In genomic region chr10:74733612-74734011, GRCh38 we compare ENCODE assay signal across 32 cellular contexts.
"Had no signal": no experiment of that assay in that cellular context is flagged by ENCODE, and none has a peak within 500 bp of the region (broad histone marks: within the 10 kb centered on the region; RNA-seq: fewer than 3 reads in every experiment).

No MANE protein-coding gene starts in this region.

- H3K4me1 ChIP-seq: ascending aorta, body of pancreas, breast epithelium had no signal

- FAIRE-seq: astrocyte, bronchial epithelial cell had no signal

- H3K27ac ChIP-seq: ascending aorta, body of pancreas, brain microvascular endothelial cell, breast epithelium, cardiac muscle cell had no signal

- H3K4me3 ChIP-seq: ascending aorta, body of pancreas, breast epithelium, cardiac muscle cell had no signal

- DNase-seq: activated effector memory CD4-positive, alpha-beta T cell treated with anti-CD3 and anti-CD28 coated beads, Interleukin-2, amount 50 U/mL, for 16 hours; activated effector memory CD4-positive, alpha-beta T cell treated with Interleukin-2 at 50 U/mL for 16 hours; activated gamma-delta T cell; activated gamma-delta T cell treated with Interleukin-2 at 50 U/mL for 16 hours; activated naive CD4-positive, alpha-beta T cell; activated naive CD4-positive, alpha-beta T cell treated with anti-CD3 and anti-CD28 coated beads for 36 hours; activated naive CD4-positive, alpha-beta T cell treated with anti-CD3 and anti-CD28 coated beads, Interleukin-2, amount 10 ng/mL, durations not matched to agents 7 days and 5 days; activated naive CD4-positive, alpha-beta T cell treated with anti-CD3 and anti-CD28 coated beads, Interleukin-2, amount 50 U/mL, for 16 hours; activated naive CD4-positive, alpha-beta T cell treated with Interleukin-2 at 50 U/mL for 16 hours; activated naive CD8-positive, alpha-beta T cell treated with anti-CD3 and anti-CD28 coated beads for 36 hours; activated naive CD8-positive, alpha-beta T cell treated with anti-CD3 and anti-CD28 coated beads, Interleukin-2, amount 10 ng/mL, durations not matched to agents 7 days and 5 days; activated naive CD8-positive, alpha-beta T cell treated with anti-CD3 and anti-CD28 coated beads, Interleukin-2, amount 50 U/mL, for 24 hours; activated T-cell treated with anti-CD3 and anti-CD28 coated beads, Interleukin-2, amount 50 U/mL, for 24 hours; activated T-cell treated with anti-CD3 and anti-CD28 coated beads, Interleukin-2, amount 50 U/mL, for 4 hours; activated T-cell treated with anti-CD3 and anti-CD28 coated beads, Interleukin-2, amount 50 U/mL, for 48 hours; activated T-cell treated with anti-CD3 and anti-CD28 coated beads, Interleukin-2, amount 50 U/mL, for 72 hours; amniotic stem cell; amygdala; anterior cingulate cortex; aorta; body of pancreas; brain microvascular endothelial cell; caudate nucleus; central memory CD4-positive, alpha-beta T cell; cerebellar nuclear complex had no signal

- H3K27me3 ChIP-seq: ascending aorta, body of pancreas, brain microvascular endothelial cell, breast epithelium, cardiac muscle cell had no signal

- ATAC-seq: activated naive CD4-positive, alpha-beta T cell treated with anti-CD3 and anti-CD28 coated beads, Interleukin-2, amount 50 U/mL, for 72 hours; activated naive CD8-positive, alpha-beta T cell treated with anti-CD3 and anti-CD28 coated beads, Interleukin-2, amount 50 U/mL, for 24 hours; activated T-cell treated with anti-CD3 and anti-CD28 coated beads, Interleukin-2, amount 50 U/mL, for 4 hours; activated T-cell treated with anti-CD3 and anti-CD28 coated beads, Interleukin-2, amount 50 U/mL, for 72 hours; activated T-helper 17 cell treated with anti-CD3 and anti-CD28 coated beads, Interleukin-2, amount 50 U/mL, for 72 hours; body of pancreas had no signal

- H3K36me3 ChIP-seq: ascending aorta, brain microvascular endothelial cell, breast epithelium, cardiac muscle cell had no signal

- H3K9me3 ChIP-seq: ascending aorta, body of pancreas had no signal
